In the genomic region with DNA sequence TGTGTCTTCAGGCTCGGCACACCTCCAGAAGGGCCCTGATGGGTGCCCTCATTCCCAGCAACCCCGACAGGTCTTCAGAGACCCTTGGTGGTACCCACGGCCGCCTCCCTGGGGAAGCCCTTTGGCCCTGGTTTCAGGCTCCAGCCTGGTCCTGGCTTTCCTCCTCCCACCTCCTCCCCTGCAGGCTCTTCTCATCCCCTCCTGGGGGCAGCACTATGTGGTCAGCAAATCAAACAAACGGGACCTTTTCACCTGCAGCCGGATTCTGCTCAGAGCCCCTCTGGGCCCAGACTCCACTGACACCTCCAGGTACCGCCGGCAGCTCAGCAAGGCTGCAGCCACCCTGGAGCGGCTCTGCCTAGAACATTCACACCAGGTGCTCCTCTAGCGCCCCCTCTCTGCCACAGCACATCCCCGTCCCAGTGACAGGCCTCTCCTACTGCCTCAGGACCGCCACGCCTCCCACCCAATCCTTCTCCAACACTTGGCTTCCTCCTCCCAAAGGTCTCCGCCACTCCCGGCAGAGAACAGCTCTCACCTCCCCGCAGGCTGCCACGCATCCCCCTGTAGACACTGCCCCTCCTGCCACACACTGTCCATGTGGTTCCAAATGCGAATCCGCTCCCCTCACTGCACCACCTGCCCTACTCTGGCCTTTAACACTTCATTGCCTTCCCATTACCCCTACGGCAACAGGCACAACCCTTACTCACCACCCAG, we compare ENCODE assay signal across 8 cellular contexts. TPM values are rescaled to one million over a fixed set of nuclear protein-coding genes. Genes with fewer than 3 reads are reported as not detected.
DNase-seq lines count a peak whose midpoint lies in the region; ATAC-seq, FAIRE-seq and TF ChIP-seq lines count a peak whose summit lies in the region.

No MANE protein-coding gene starts in this region.

- DNase-seq in NCI-H345 (lab: John Stamatoyannopoulos, UW) (peak; percentile 21), NCI-H345 treated with DMSO at 0.1 percent for 48 hours (lab: John Stamatoyannopoulos, UW; ENCODE audit: unreplicated experiment) (no peak), NAMALWA (ENCODE audit: low spot score) (peak; percentile 74), kidney (peak; percentile 73), tibial artery (no peak)
- DNase-seq in activated naive CD8-positive, alpha-beta T cell treated with anti-CD3 and anti-CD28 coated beads, Interleukin-2, amount 10 ng/mL, durations not matched to agents 7 days and 5 days, result peak; percentile 59

- peaks cover 12% of the 10 kb centered on the region for H3K36me3 Mint-ChIP-seq in activated naive CD8-positive, alpha-beta T cell treated with anti-CD3 and anti-CD28 coated beads, Interleukin-2, amount 10 ng/mL, durations not matched to agents 7 days and 5 days

- no peak for FAIRE-seq in kidney (lab: Jason Lieb, UNC)

- no peaks in the 10 kb centered on the region for H3K27me3 Mint-ChIP-seq in activated naive CD8-positive, alpha-beta T cell treated with anti-CD3 and anti-CD28 coated beads, Interleukin-2, amount 10 ng/mL, durations not matched to agents 7 days and 5 days

- intact Hi-C loops in kidney (cut with DNase I) (loop anchor here (5.0 to 10.0 kb wide), 2 partner anchors 42 to 120 kb away; no protein-coding TSS in a partner anchor), tibial artery (cut with DNase I; ENCODE audit: low total_unique reads) (loop anchor here (10.0 kb wide), 1 partner anchor 140 kb away; no protein-coding TSS in a partner anchor)

- no peak overlapping the region for H3K9ac ChIP-seq in kidney (ENCODE audit: low read length in 2 of 2)

- H3K36me3 ChIP-seq in kidney (ENCODE audit: control insufficient read depth in 1 of 2, insufficient read depth in 2 of 2, low read length in 2 of 2), result peaks cover 0 to 3% of the 10 kb centered on the region in 2 donors
- H3K36me3 ChIP-seq in tibial artery, result peaks cover 4 to 71% (median 49%) of the 10 kb centered on the region in 3 donors

- H3K4me1 ChIP-seq in kidney (ENCODE audit: control insufficient read depth in 1 of 2, insufficient read depth in 1 of 2, low read depth in 1 of 2, low read length in 2 of 2) (peaks cover 0 to 4% of the 10 kb centered on the region in 2 donors), tibial artery (peaks cover 0 to 8% (median 5%) of the 10 kb centered on the region in 4 donors)

- no peak overlapping the region for H3K4me3 ChIP-seq in kidney (ENCODE audit: low read length in 2 of 2)
- no peak overlapping the region for H3K4me3 ChIP-seq in tibial artery

- no peak overlapping the region for H3K4me3 Mint-ChIP-seq in activated naive CD8-positive, alpha-beta T cell treated with anti-CD3 and anti-CD28 coated beads, Interleukin-2, amount 10 ng/mL, durations not matched to agents 7 days and 5 days

- H3K27me3 ChIP-seq in tibial artery, result no peaks in the 10 kb centered on the region

- H3K9me3 ChIP-seq in kidney (ENCODE audit: control insufficient read depth in 1 of 2, low read length in 2 of 2) (no peaks in the 10 kb centered on the region), tibial artery (no peaks in the 10 kb centered on the region)

- POLR2A ChIA-PET in activated naive CD8-positive, alpha-beta T cell treated with anti-CD3 and anti-CD28 coated beads, Interleukin-2, amount 10 ng/mL, durations not matched to agents 7 days and 5 days (lab: Charles Lee), result interaction anchor here (0.9 to 1.1 kb wide), 2 partner anchors 11 to 12 kb away, joined by 3 read pairs; a partner anchor contains a TSS

- no peaks in the 10 kb centered on the region for H3K9me3 Mint-ChIP-seq in activated naive CD8-positive, alpha-beta T cell treated with anti-CD3 and anti-CD28 coated beads, Interleukin-2, amount 10 ng/mL, durations not matched to agents 7 days and 5 days

- TF ChIP-seq CTCF in kidney (IDR thresholded peaks at IDR 0.05; ENCODE audit: borderline replicate concordance, extremely low read depth, insufficient read depth) (peak; percentile 34), tibial artery (IDR thresholded peaks at IDR 0.05) (peak; percentile 34 to 40)

- H3K27ac ChIP-seq in kidney (ENCODE audit: low read depth in 2 of 2, low read length in 2 of 2) (no peak overlapping the region), tibial artery (no peak overlapping the region)

- H3K4me1 Mint-ChIP-seq in activated naive CD8-positive, alpha-beta T cell treated with anti-CD3 and anti-CD28 coated beads, Interleukin-2, amount 10 ng/mL, durations not matched to agents 7 days and 5 days, result peaks cover 7% of the 10 kb centered on the region

- peak overlapping the region; percentile 14 for H3K27ac Mint-ChIP-seq in activated naive CD8-positive, alpha-beta T cell treated with anti-CD3 and anti-CD28 coated beads, Interleukin-2, amount 10 ng/mL, durations not matched to agents 7 days and 5 days

- ATAC-seq in activated naive CD8-positive, alpha-beta T cell treated with anti-CD3 and anti-CD28 coated beads, Interleukin-2, amount 10 ng/mL, durations not matched to agents 7 days and 5 days (ENCODE audit: low read depth), result peak; percentile 37
- ATAC-seq in GM19463 (IDR thresholded peaks at IDR 0.05; ENCODE audit: unreplicated experiment) (no peak), GM19351 (IDR thresholded peaks at IDR 0.05; ENCODE audit: unreplicated experiment) (no peak)

RNA-seq across cellular contexts. Expression of a gene that starts 12.0 kb away (rescaled TPM):
- 100 to 1,000 TPM; 168 to 186 TPM for total RNA-seq in activated naive CD8-positive, alpha-beta T cell treated with anti-CD3 and anti-CD28 coated beads, Interleukin-2, amount 10 ng/mL, durations not matched to agents 7 days and 5 days
- 50.1 TPM for total RNA-seq in kidney
- 9.8 TPM for polyA plus RNA-seq in kidney (ENCODE audit: insufficient read depth, low read depth, low replicate concordance)

RNA-seq across cellular contexts. Expression of a gene that starts 21.3 kb away (rescaled TPM):
- total RNA-seq in activated naive CD8-positive, alpha-beta T cell treated with anti-CD3 and anti-CD28 coated beads, Interleukin-2, amount 10 ng/mL, durations not matched to agents 7 days and 5 days, result 10 to 100 TPM; 52.2 to 62.2 TPM
- total RNA-seq in kidney, result 41.1 TPM
- 49.4 TPM for polyA plus RNA-seq in kidney (ENCODE audit: insufficient read depth, low read depth, low replicate concordance)

RNA-seq across cellular contexts. Expression of a gene that starts 32.8 kb away (rescaled TPM):
- under 1 TPM; 0.11 to 0.20 TPM for total RNA-seq in activated naive CD8-positive, alpha-beta T cell treated with anti-CD3 and anti-CD28 coated beads, Interleukin-2, amount 10 ng/mL, durations not matched to agents 7 days and 5 days
- 82.7 TPM for total RNA-seq in kidney
- polyA plus RNA-seq in kidney (ENCODE audit: insufficient read depth, low read depth, low replicate concordance), result 75.7 TPM

RNA-seq across cellular contexts. Expression of a gene that starts 53.3 kb away (rescaled TPM):
- 10 to 100 TPM; 42.5 to 50.0 TPM for total RNA-seq in activated naive CD8-positive, alpha-beta T cell treated with anti-CD3 and anti-CD28 coated beads, Interleukin-2, amount 10 ng/mL, durations not matched to agents 7 days and 5 days
- total RNA-seq in kidney, result 29.4 TPM
- polyA plus RNA-seq in kidney (ENCODE audit: insufficient read depth, low read depth, low replicate concordance), result 61.1 TPM

Comparison
In these comparisons a context has a peak if more than half of its experiments do, and no peak if none do; other contexts are left out.
1. DNase-seq: peak in NCI-H345 (single experiment), NAMALWA (single experiment), activated naive CD8-positive, alpha-beta T cell treated with anti-CD3 and anti-CD28 coated beads, Interleukin-2, amount 10 ng/mL, durations not matched to agents 7 days and 5 days (single experiment) and kidney (single experiment); none in NCI-H345 treated with DMSO at 0.1 percent for 48 hours (single experiment) and tibial artery (0 of 2).
2. RNA of a gene that starts 32.8 kb away (total RNA-seq): 82.7 TPM in kidney (single experiment); 0.11 to 0.20 TPM in activated naive CD8-positive, alpha-beta T cell treated with anti-CD3 and anti-CD28 coated beads, Interleukin-2, amount 10 ng/mL, durations not matched to agents 7 days and 5 days; every median in the first group is over 10 times any median in the second.